23 cellular contexts compared by ENCODE assay signal in the genomic region with DNA sequence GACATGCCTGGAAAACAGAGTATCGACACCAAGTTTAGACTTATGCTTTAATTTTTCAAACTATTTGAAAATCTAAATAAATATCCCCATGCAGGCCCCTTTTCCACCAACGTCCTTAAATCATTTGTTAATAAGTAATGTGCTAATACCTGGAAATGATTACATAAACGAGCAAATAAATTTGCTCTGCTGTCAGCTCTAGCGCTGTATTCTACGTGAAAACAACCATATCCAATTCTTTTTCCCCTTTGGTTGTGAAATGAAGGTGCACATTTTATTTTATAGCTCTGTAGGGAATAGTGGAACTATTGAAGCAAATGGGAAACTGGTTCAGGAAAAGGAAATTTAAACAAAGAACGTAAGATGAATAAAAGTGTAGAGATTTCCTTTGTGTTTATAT.
"Had no signal": no experiment of that assay in that cellular context is flagged by ENCODE, and none has a peak within 500 bp of the region (broad histone marks: within the 10 kb centered on the region; RNA-seq: fewer than 3 reads in every experiment).

No MANE protein-coding gene starts in this region.

- H3K4me1 ChIP-seq: SJSA1 had no signal

- FAIRE-seq: RCC 7860 had no signal

- DNase-seq: IMR-90, Karpas-422, KG1, MG63, NCI-H1092, NCI-H1105 treated with DMSO at 0.1 percent for 48 hours, NCI-H1417 treated with DMSO at 0.1 percent for 48 hours, NCI-H146, NCI-H1694 treated with DMSO at 0.1 percent for 48 hours, NCI-H1930, NCI-H2081, NCI-H2107, NCI-H226, NCI-H446, NCI-H510A, NCI-H69, NCI-H774, Right ventricle myocardium superior, RPMI8226, SIG-M5 had no signal

- H3K27me3 ChIP-seq: MG63, SJSA1 had no signal

- H3K4me3 ChIP-seq: MG63, SJSA1, SK-N-MC had no signal

- H3K36me3 ChIP-seq: MG63, SJSA1 had no signal

- H3K27ac ChIP-seq: SJSA1, SK-N-MC had no signal

- H3K9me3 ChIP-seq: MG63, SJSA1 had no signal
